In the genomic region with DNA sequence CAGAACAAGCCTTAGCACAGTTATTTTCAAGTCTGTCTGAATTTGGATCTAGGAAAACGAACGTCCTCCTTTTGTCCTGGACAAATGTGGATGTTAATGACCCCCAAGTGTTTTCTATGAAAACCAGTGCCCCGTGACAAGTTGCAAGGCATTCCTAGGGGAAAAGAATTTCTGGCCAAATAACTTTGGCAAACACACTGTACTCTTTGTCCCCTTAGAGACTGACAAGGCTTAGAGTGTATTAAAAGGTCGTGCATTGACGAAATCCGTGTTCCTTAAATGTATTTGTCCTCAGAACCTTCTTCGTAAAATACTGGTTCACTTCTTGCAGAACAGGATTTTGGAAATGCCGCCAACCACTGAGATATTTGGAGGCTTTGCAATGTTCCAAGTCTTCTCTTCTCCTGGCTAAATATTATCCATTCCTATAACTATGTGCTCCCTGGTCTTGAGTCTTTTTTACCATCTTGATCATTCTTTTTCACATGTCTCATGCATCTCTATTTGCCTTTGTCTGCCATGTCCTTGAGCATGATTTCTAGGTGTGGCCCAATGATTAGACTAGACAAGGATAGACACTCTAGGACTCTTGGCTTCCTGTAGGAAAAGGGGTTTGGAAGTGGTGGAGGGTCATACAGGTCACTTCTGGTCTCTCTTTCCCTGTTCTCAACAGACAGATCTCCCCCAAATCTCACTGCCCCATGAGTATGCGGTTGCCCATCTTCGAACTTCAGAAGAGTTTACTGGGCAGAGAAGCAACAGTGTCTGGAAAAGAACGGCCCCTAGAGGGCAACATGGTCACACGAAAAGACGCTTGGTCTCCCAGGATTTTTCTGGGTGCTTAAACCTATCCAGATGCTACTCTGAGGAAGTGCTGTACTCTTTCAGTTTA, we compare ENCODE assay signal across 8 cellular contexts.
DNase-seq lines count a peak whose midpoint lies in the region; ATAC-seq and TF ChIP-seq lines count a peak whose summit lies in the region.

No MANE protein-coding gene starts in this region.

- WGBS in adrenal gland, 4 donors = 33 to 37% (median 36%) methylated on average over 12 to 13 of the region's 13 CpGs

- no peak overlapping the region for H3K4me3 ChIP-seq in adrenal gland

- ATAC-seq in GM19397 (IDR thresholded peaks at IDR 0.05; ENCODE audit: unreplicated experiment) = peak; percentile 59
- ATAC-seq in HG03378 (IDR thresholded peaks at IDR 0.05; ENCODE audit: unreplicated experiment) = peak; percentile 84

- H3K4me1 ChIP-seq in adrenal gland (replicated peaks in 1 of 2) = no peaks in the 10 kb centered on the region

- no peak for TF ChIP-seq POLR2A in adrenal gland (IDR thresholded peaks at IDR 0.05)

- peaks cover 5% of the 10 kb centered on the region for H3K27me3 ChIP-seq in adrenal gland

- no peaks in the 10 kb centered on the region for H3K9me3 ChIP-seq in adrenal gland (replicated peaks in 1 of 3)

- peak; percentile 38 to 66 (median 54) for TF ChIP-seq CTCF in adrenal gland (IDR thresholded peaks at IDR 0.05)

- DNase-seq in DMS114 treated with DMSO at 0.1 percent for 48 hours (lab: John Stamatoyannopoulos, UW; ENCODE audit: unreplicated experiment) = peak; percentile 48
- DNase-seq in NOMO-1 treated with dmso at 0.1 percent for 144 hours (lab: John Stamatoyannopoulos, UW; ENCODE audit: unreplicated experiment) = peak; percentile 34
- peak; percentile 22 to 73 (median 30) for DNase-seq in adrenal gland
- DNase-seq in hypothalamus (lab: John Stamatoyannopoulos, UW) = peak in 30 of 51 donors; percentile 0 to 57 (median 19)
- DNase-seq in stimulated activated CD4-positive, alpha-beta T cell treated with anti-CD3 and anti-CD28 coated beads, Interleukin-1b, Interleukin-23, amount 100 ng/mL, for 24 hours (ENCODE audit: low read depth in 4 of 4, low spot score in 1 of 4) = peak in 3 of 4 experiments; percentile 3 to 8 (median 4)
- DNase-seq in NCI-H1436 (lab: John Stamatoyannopoulos, UW) = no peak

- H3K36me3 ChIP-seq in adrenal gland (replicated peaks in 1 of 2) = no peaks in the 10 kb centered on the region

- H3K27ac ChIP-seq in adrenal gland = no peak overlapping the region

- intact Hi-C loops in adrenal gland (cut with DNase I) = loop anchor here in 1 of 2 donors (10.0 kb wide), 1 partner anchor 1490 kb away; no protein-coding TSS in a partner anchor
